1 cellular context compared by ENCODE assay signal in genomic region chr20:50766955-50767809, GRCh38.
A peak's percentile ranks its signal among the peaks of the same experiment; 100 is the strongest.
TF ChIP-seq lines count a peak whose summit lies in the region.

No MANE protein-coding gene starts in this region.

TF ChIP-seq in GM12878, 131 proteins besides CTCF, POLR2A, EP300 and RAD21:
- TF ChIP-seq MEF2B (IDR thresholded peaks at IDR 0.05; ENCODE audit: partially characterized antibody, poor library complexity, severe bottlenecking), result peak; percentile 25
- peak in 1 of 2 experiments; percentile 24; a peak in 1 of 4 replicates for TF ChIP-seq BHLHE40 (IDR thresholded peaks at IDR 0.05; ENCODE audit: borderline replicate concordance in 1 of 2, low read depth in 2 of 2, low read length in 1 of 2)
